8 cellular contexts compared by ENCODE assay signal in the genomic region with DNA sequence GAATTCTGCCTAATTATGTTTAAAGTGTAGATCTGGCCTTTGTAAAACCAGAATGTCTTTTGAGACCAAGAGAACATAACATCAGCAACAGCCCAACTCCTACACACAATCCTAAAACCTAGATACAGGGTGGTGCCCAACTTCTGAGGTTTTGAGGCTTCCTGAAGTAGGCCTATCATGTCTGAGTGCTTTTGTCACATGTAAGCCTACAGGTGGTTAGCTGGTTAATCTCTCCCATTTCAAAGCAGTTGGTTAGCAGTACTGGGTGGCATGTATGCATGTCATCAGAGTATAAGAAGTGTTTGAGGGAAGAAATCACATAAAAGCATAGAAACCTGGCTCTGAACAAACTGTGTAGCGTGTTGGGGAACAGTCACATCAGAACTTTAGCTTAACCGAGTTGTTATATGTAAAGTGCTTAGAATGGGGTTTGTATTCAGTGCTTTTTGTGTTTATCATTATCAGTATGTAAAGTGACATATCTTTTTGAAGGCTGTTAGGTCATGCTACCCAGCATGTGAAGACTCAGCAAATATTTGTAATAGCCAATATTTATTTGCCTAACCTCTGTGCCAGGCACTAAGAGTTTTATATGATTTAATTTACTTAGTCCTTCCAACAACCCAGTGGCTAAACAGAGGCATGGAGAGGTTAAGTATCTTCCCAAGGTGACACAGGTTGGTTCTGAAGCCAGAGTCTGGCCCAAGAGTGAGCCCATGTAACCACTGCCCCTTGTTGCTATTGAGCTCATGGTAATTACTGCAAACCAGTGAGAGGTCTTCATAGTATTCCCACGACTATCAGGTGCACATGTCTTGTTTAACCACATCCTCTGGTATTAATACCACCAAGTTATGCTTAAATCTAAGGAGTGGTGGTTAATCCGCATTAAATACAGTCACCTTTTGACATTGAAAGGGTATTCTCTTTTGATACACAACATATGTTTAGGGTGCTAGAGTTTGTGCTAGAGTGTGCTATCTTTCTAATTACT. TPM values are rescaled to one million over a fixed set of nuclear protein-coding genes. Genes with fewer than 3 reads are reported as not detected.
DNase-seq lines count a peak whose midpoint lies in the region; ATAC-seq and TF ChIP-seq lines count a peak whose summit lies in the region.

No MANE protein-coding gene starts in this region.

- H3K4me2 ChIP-seq in GM23338 = peak overlapping the region; percentile 83

- no peak overlapping the region for H2AFZ ChIP-seq in GM23338

- POLR2A ChIA-PET in T-cell (lab: Charles Lee) = interaction anchor here (0.5 to 1.1 kb wide), 12 partner anchors 31 to 887 kb away, joined by 3 to 9 read pairs (median 3); no protein-coding TSS in a partner anchor

- H3K27ac Mint-ChIP-seq in GM23338 = no peak overlapping the region
- peak overlapping the region; percentile 96 to 99 for H3K27ac Mint-ChIP-seq in T-cell
- no peak overlapping the region for H3K27ac Mint-ChIP-seq in dendritic cell treated with granulocyte-macrophage colony-stimulating factor and Interleukin-4, amounts not matched to agents 40 ng/mL and 50 ng/mL, for 4 days

- no peaks in the 10 kb centered on the region for H3F3A ChIP-seq in GM23338 (replicated peaks; ENCODE audit: low read depth)

- CTCF ChIA-PET in T-cell (lab: Charles Lee) = interaction anchor here (0.6 to 2.6 kb wide), 13 partner anchors 28 to 250 kb away, joined by 3 to 11 read pairs (median 3); no protein-coding TSS in a partner anchor

- H3K9me2 ChIP-seq in GM23338 (ENCODE audit: insufficient read depth) = no peaks in the 10 kb centered on the region

- TF ChIP-seq CTCF in GM06990 (IDR thresholded peaks at IDR 0.05; ENCODE audit: insufficient read depth, low read length, poor library complexity, severe bottlenecking) = no peak
- TF ChIP-seq CTCF in GM23338 (conservative IDR thresholded peaks at IDR 0.05; ENCODE audit: low read depth in 2 of 2) = no peak

- H3K4me1 ChIP-seq in GM23338 (ENCODE audit: insufficient read depth) = peaks cover 61% of the 10 kb centered on the region

- DNase-seq in GM06990 (ENCODE audit: extremely low read depth, insufficient read length) = peak; percentile 29
- no peak for DNase-seq in GM23338 (ENCODE audit: low spot score)
- peak; percentile 14 to 79 (median 50) for DNase-seq in T-cell
- peak; percentile 14 to 50 for DNase-seq in stimulated activated CD4-positive, alpha-beta T cell treated with anti-CD3 and anti-CD28 coated beads, Interleukin-2, amount 100 ng/mL, for 24 hours
- DNase-seq in globus pallidus (ENCODE audit: low spot score) = no peak
- no peak for DNase-seq in SK-N-DZ (ENCODE audit: low spot score)
- no peak for DNase-seq in NCI-H1694 (lab: John Stamatoyannopoulos, UW)

- no peak overlapping the region; the same call in 1 of the 3 replicates for H3K4me3 Mint-ChIP-seq in GM23338
- H3K4me3 Mint-ChIP-seq in T-cell = no peak overlapping the region
- peak overlapping the region; percentile 9 for H3K4me3 Mint-ChIP-seq in dendritic cell treated with granulocyte-macrophage colony-stimulating factor and Interleukin-4, amounts not matched to agents 40 ng/mL and 50 ng/mL, for 4 days

- H3K27me3 Mint-ChIP-seq in GM23338 (ENCODE audit: insufficient read depth, low read depth, poor library complexity) = peaks cover 4% of the 10 kb centered on the region
- no peaks in the 10 kb centered on the region for H3K27me3 Mint-ChIP-seq in T-cell
- no peaks in the 10 kb centered on the region for H3K27me3 Mint-ChIP-seq in dendritic cell treated with granulocyte-macrophage colony-stimulating factor and Interleukin-4, amounts not matched to agents 40 ng/mL and 50 ng/mL, for 4 days

- intact Hi-C loops in dendritic cell treated with granulocyte-macrophage colony-stimulating factor and Interleukin-4, amounts not matched to agents 40 ng/mL and 50 ng/mL, for 4 days (cut with micrococcal nuclease) = loop anchor here (10.0 kb wide), 1 partner anchor 126 kb away; no protein-coding TSS in a partner anchor

- H3K27me3 ChIP-seq in GM06990 (replicated peaks; ENCODE audit: control insufficient read depth, insufficient read depth, low read length) = no peaks in the 10 kb centered on the region
- peaks cover 11% of the 10 kb centered on the region for H3K27me3 ChIP-seq in GM23338 (ENCODE audit: insufficient read depth)

- ATAC-seq in GM23338 = no peak
- peak; percentile 62 to 73 (median 63) for ATAC-seq in T-cell (replicated peaks in 1 of 4)

- peaks cover 54% of the 10 kb centered on the region for H3K4me1 Mint-ChIP-seq in GM23338
- H3K4me1 Mint-ChIP-seq in T-cell = peaks cover 57 to 61% (median 60%) of the 10 kb centered on the region in 3 donors
- H3K4me1 Mint-ChIP-seq in dendritic cell treated with granulocyte-macrophage colony-stimulating factor and Interleukin-4, amounts not matched to agents 40 ng/mL and 50 ng/mL, for 4 days (ENCODE audit: low read depth) = peaks cover 34% of the 10 kb centered on the region

- peaks cover 70% of the 10 kb centered on the region for H3K79me2 ChIP-seq in GM23338 (replicated peaks; ENCODE audit: insufficient read depth)

- H3K27ac ChIP-seq in GM23338 (ENCODE audit: low read depth) = no peak overlapping the region

- H3K4me3 ChIP-seq in GM06990 (replicated peaks; ENCODE audit: low read depth, low read length) (peak overlapping the region; percentile 4; the same call in 1 of the 2 replicates), GM23338 (peak overlapping the region; percentile 63; the same call in 1 of the 2 replicates)

- H4K20me1 ChIP-seq in GM23338 (replicated peaks; ENCODE audit: insufficient read depth) = 0 out of 2 replicates have a peak, but pooled peaks cover 6% of the 10 kb centered on the region

- H3K36me3 Mint-ChIP-seq in GM23338 (ENCODE audit: low read depth) = no peaks in the 10 kb centered on the region
- no peaks in the 10 kb centered on the region for H3K36me3 Mint-ChIP-seq in T-cell
- peaks cover 10% of the 10 kb centered on the region for H3K36me3 Mint-ChIP-seq in dendritic cell treated with granulocyte-macrophage colony-stimulating factor and Interleukin-4, amounts not matched to agents 40 ng/mL and 50 ng/mL, for 4 days (ENCODE audit: low read depth)

- no peaks in the 10 kb centered on the region for H3K9me3 Mint-ChIP-seq in GM23338
- H3K9me3 Mint-ChIP-seq in T-cell = no peaks in the 10 kb centered on the region
- no peaks in the 10 kb centered on the region for H3K9me3 Mint-ChIP-seq in dendritic cell treated with granulocyte-macrophage colony-stimulating factor and Interleukin-4, amounts not matched to agents 40 ng/mL and 50 ng/mL, for 4 days

- H3K36me3 ChIP-seq in GM06990 (ENCODE audit: control insufficient read depth, insufficient read depth, low read length) (no peaks in the 10 kb centered on the region), GM23338 (ENCODE audit: insufficient read depth) (no peaks in the 10 kb centered on the region)

TF ChIP-seq in GM23338, 12 proteins besides CTCF, POLR2A, EP300 and RAD21 (continues in another document):
- TF ChIP-seq ZNF114 (CRISPR knock-in tag; IDR thresholded peaks at IDR 0.05) (no peak), EZH2phosphoT487 (IDR thresholded peaks at IDR 0.05; ENCODE audit: unreplicated experiment) (no peak), ZNF331 (CRISPR knock-in tag; IDR thresholded peaks at IDR 0.05; ENCODE audit: low read depth) (no peak)

RNA-seq across cellular contexts. Expression of a gene that starts 2.6 kb away (rescaled TPM):
- total RNA-seq in GM23338 (2014; rRNA removed; shearing (Covaris generic)) = 75.1 and 767 TPM in 2 replicates
- 57.0 and 68.5 TPM in 2 replicates for polyA plus RNA-seq in GM23338 (2016; fragmentation: Nextera tagmentation; extraction: Ambion mirVana)
- 100 to 1,000 TPM; 296 to 481 (median 303) TPM for total RNA-seq in T-cell
- polyA plus RNA-seq in SK-N-DZ (2014; cell fraction: cytosol; rRNA removed) = 45.8 and 56.6 TPM in 2 replicates
- 84.5 and 106 TPM in 2 replicates for polyA plus RNA-seq in SK-N-DZ (2014; cell fraction: nucleus; rRNA removed)

Comparison
In these comparisons a context has a peak if more than half of its experiments do, and no peak if none do; other contexts are left out.
1. DNase-seq: peak in GM06990 (single experiment), T-cell (34 of 34) and stimulated activated CD4-positive, alpha-beta T cell treated with anti-CD3 and anti-CD28 coated beads, Interleukin-2, amount 100 ng/mL, for 24 hours (2 of 2); none in GM23338 (single experiment), globus pallidus (single experiment), SK-N-DZ (single experiment) and NCI-H1694 (single experiment).
2. H3K27ac Mint-ChIP-seq: peak in T-cell (2 of 2); none in GM23338 (single experiment) and dendritic cell treated with granulocyte-macrophage colony-stimulating factor and Interleukin-4, amounts not matched to agents 40 ng/mL and 50 ng/mL, for 4 days (single experiment).